ENCODE assay signal across 8 cellular contexts in the genomic region with DNA sequence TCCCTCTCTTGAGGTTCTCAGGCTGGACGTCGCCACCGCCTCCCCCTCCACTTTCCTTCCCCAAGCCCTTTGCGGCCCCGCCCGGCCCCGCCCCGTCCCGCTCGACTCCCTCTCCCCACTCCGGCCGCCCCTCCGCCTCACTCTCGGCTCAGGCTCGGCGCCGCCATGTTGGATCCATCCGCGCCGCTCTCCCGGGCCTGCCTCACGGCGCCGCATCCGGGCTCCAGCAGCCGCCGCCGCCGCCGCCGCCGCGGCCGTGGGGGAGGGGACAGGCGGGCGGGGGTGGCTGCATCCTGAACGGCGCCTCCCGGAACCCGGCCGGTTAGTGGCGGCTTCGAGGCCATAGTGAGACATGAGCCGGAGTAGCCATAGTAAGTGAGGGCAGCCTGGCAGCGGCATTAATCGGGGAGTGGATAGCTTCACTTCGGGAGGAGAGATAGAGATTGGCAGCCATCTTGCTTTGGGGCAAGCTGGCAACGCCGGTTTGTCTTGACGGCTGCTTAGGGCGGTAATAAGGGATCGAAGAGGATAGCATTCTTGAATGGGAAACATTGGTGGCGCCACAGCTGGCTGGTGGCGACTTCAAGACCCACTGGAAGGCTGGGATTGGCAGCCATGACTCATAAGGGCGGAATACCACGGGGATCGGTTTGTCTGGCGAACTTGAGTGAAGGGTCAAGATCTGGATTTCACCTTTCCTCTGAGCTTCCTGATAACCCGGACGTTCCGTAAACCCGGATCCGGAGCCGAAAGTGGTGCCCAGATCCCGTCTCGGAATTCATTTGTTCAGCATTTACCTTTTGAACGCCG. TPM values are rescaled to one million over a fixed set of nuclear protein-coding genes. Genes with fewer than 3 reads are reported as not detected.
A peak's percentile ranks its signal among the peaks of the same experiment; 100 is the strongest.
DNase-seq lines count a peak whose midpoint lies in the region; ATAC-seq and TF ChIP-seq lines count a peak whose summit lies in the region.

A gene with protein sequence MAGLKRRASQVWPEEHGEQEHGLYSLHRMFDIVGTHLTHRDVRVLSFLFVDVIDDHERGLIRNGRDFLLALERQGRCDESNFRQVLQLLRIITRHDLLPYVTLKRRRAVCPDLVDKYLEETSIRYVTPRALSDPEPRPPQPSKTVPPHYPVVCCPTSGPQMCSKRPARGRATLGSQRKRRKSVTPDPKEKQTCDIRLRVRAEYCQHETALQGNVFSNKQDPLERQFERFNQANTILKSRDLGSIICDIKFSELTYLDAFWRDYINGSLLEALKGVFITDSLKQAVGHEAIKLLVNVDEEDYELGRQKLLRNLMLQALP (minus strand): TSS at position 258 of the 810 bp plus-strand sequence. CDS start 8,205 bp downstream, outside the sequence.

- no peaks in the 10 kb centered on the region for H3K27me3 Mint-ChIP-seq in activated T-cell treated with anti-CD3 and anti-CD28 coated beads, Interleukin-2, amount 50 U/mL, for 4 hours (ENCODE audit: low read depth)

- TF ChIP-seq CTCF in Panc1 (IDR thresholded peaks at IDR 0.05), result no peak

- ATAC-seq in GM21723 (IDR thresholded peaks at IDR 0.05; ENCODE audit: unreplicated experiment), result peak; percentile 92
- peak; percentile 96 for ATAC-seq in Panc1
- peak; percentile 96 for ATAC-seq in activated T-cell treated with anti-CD3 and anti-CD28 coated beads, Interleukin-2, amount 50 U/mL, for 4 hours
- peak; percentile 95 for ATAC-seq in esophagus mucosa

- POLR2A ChIA-PET in Panc1 (lab: Charles Lee), result interaction anchor here (0.5 to 1.4 kb wide), 6 partner anchors 15 to 1215 kb away, joined by 3 to 11 read pairs (median 4); a partner anchor contains a TSS

- intact Hi-C loops in Panc1 (cut with micrococcal nuclease; ENCODE audit: unreplicated experiment), result no loop called here

- peak within 1 kb of the TSS; percentile 99 for H3K27ac ChIP-seq in Panc1 (ENCODE audit: low read length)
- peak within 1 kb of the TSS; percentile 99 for H3K27ac ChIP-seq in muscle layer of duodenum (ENCODE audit: low read length)

- H3K4me1 ChIP-seq in Panc1 (ENCODE audit: control insufficient read depth, insufficient read depth, low read length) (peaks cover 14% of the 10 kb centered on the region), muscle layer of duodenum (ENCODE audit: control insufficient read depth in 1 of 2, insufficient read depth in 2 of 2, low read length in 2 of 2) (peaks cover 10 to 58% of the 10 kb centered on the region in 2 donors)

- H3K36me3 ChIP-seq in Panc1 (ENCODE audit: control insufficient read depth, insufficient read depth, low read length) (peaks cover 11% of the 10 kb centered on the region), muscle layer of duodenum (ENCODE audit: control insufficient read depth in 1 of 2, insufficient read depth in 2 of 2, low read length in 2 of 2) (peaks cover 18 to 32% of the 10 kb centered on the region in 2 donors)

- H3K4me1 Mint-ChIP-seq in activated T-cell treated with anti-CD3 and anti-CD28 coated beads, Interleukin-2, amount 50 U/mL, for 4 hours (ENCODE audit: low read depth), result peaks cover 44% of the 10 kb centered on the region

- H3K27me3 ChIP-seq in Panc1 (ENCODE audit: control insufficient read depth, insufficient read depth, low read length) (no peaks in the 10 kb centered on the region), muscle layer of duodenum (ENCODE audit: low read depth, low read length) (no peaks in the 10 kb centered on the region)

- DNase-seq in DMS79 (lab: John Stamatoyannopoulos, UW) (peak; percentile 98), KG1 (lab: John Stamatoyannopoulos, UW) (peak; percentile 86), Panc1 (ENCODE audit: low read depth, low spot score) (peak; percentile 66)
- DNase-seq in activated T-cell treated with anti-CD3 and anti-CD28 coated beads, Interleukin-2, amount 50 U/mL, for 4 hours, result peak; percentile 87
- DNase-seq in stimulated activated CD8-positive, alpha-beta memory T cell treated with anti-CD3 and anti-CD28 coated beads, Interleukin-7, amount 100 ng/mL, for 48 hours (ENCODE audit: extremely low read depth in 1 of 2, low read depth in 1 of 2), result peak; percentile 77 to 92

- in situ Hi-C loops in Panc1 (cut with HindIII; ENCODE audit: low pct_unique_long_range_greater_than_20kb, low sequenced_read_pairs), result no loop called here

- H3K9me3 Mint-ChIP-seq in activated T-cell treated with anti-CD3 and anti-CD28 coated beads, Interleukin-2, amount 50 U/mL, for 4 hours, result no peaks in the 10 kb centered on the region

- H3K36me3 Mint-ChIP-seq in activated T-cell treated with anti-CD3 and anti-CD28 coated beads, Interleukin-2, amount 50 U/mL, for 4 hours (ENCODE audit: insufficient read depth), result peaks cover 17% of the 10 kb centered on the region

- CTCF ChIA-PET in Panc1 (lab: Charles Lee), result interaction anchor here (0.7 kb wide), 1 partner anchor 135 kb away, joined by 3 read pairs; no protein-coding TSS in a partner anchor

- H3K4me3 ChIP-seq in Panc1 (ENCODE audit: low read depth in 2 of 2, low read length in 2 of 2) (peak within 1 kb of the TSS; percentile 96 to 99), muscle layer of duodenum (ENCODE audit: low read depth in 1 of 2, low read length in 2 of 2) (peak within 1 kb of the TSS; percentile 86 to 98)

- BruUV-seq in Panc1 (replicated peaks; lab: Mats Ljungman, UMichigan), result no TSS peak

- H3K9me3 ChIP-seq in Panc1 (ENCODE audit: control insufficient read depth, insufficient read depth, low read depth, low read length) (no peaks in the 10 kb centered on the region), muscle layer of duodenum (ENCODE audit: control insufficient read depth in 1 of 2, low read length in 2 of 2) (no peaks in the 10 kb centered on the region)

- H3K4me3 Mint-ChIP-seq in activated T-cell treated with anti-CD3 and anti-CD28 coated beads, Interleukin-2, amount 50 U/mL, for 4 hours, result no peak within 1 kb of the TSS

RNA-seq across cellular contexts. Expression of the gene that starts here (rescaled TPM):
- total RNA-seq in Panc1 (2021; ENCODE audit: unreplicated experiment), result 42.5 TPM
- 52.6 TPM for polyA plus RNA-seq in Panc1 (2012; ENCODE audit: insufficient read length)
- total RNA-seq in activated T-cell treated with anti-CD3 and anti-CD28 coated beads, Interleukin-2, amount 50 U/mL, for 4 hours, result 10 to 100 TPM; 50.7 to 56.7 (median 51.2) TPM
- 24.9 TPM for total RNA-seq in esophagus mucosa

Comparison
In these comparisons a context has a peak if more than half of its experiments do, and no peak if none do; other contexts are left out.
1. Peak in every context shown above with its lines: DNase-seq, ATAC-seq, H3K4me3 ChIP-seq and H3K27ac ChIP-seq.